Comparison of ENCODE assay signal across 1 cellular context in genomic region chr7:13188236-13188635, GRCh38.
TF ChIP-seq lines count a peak whose summit lies in the region.

No MANE protein-coding gene starts in this region.

TF ChIP-seq in GM23338, 12 proteins besides CTCF, POLR2A, EP300 and RAD21 (continued from another document):
- TF ChIP-seq, protein P1, sequence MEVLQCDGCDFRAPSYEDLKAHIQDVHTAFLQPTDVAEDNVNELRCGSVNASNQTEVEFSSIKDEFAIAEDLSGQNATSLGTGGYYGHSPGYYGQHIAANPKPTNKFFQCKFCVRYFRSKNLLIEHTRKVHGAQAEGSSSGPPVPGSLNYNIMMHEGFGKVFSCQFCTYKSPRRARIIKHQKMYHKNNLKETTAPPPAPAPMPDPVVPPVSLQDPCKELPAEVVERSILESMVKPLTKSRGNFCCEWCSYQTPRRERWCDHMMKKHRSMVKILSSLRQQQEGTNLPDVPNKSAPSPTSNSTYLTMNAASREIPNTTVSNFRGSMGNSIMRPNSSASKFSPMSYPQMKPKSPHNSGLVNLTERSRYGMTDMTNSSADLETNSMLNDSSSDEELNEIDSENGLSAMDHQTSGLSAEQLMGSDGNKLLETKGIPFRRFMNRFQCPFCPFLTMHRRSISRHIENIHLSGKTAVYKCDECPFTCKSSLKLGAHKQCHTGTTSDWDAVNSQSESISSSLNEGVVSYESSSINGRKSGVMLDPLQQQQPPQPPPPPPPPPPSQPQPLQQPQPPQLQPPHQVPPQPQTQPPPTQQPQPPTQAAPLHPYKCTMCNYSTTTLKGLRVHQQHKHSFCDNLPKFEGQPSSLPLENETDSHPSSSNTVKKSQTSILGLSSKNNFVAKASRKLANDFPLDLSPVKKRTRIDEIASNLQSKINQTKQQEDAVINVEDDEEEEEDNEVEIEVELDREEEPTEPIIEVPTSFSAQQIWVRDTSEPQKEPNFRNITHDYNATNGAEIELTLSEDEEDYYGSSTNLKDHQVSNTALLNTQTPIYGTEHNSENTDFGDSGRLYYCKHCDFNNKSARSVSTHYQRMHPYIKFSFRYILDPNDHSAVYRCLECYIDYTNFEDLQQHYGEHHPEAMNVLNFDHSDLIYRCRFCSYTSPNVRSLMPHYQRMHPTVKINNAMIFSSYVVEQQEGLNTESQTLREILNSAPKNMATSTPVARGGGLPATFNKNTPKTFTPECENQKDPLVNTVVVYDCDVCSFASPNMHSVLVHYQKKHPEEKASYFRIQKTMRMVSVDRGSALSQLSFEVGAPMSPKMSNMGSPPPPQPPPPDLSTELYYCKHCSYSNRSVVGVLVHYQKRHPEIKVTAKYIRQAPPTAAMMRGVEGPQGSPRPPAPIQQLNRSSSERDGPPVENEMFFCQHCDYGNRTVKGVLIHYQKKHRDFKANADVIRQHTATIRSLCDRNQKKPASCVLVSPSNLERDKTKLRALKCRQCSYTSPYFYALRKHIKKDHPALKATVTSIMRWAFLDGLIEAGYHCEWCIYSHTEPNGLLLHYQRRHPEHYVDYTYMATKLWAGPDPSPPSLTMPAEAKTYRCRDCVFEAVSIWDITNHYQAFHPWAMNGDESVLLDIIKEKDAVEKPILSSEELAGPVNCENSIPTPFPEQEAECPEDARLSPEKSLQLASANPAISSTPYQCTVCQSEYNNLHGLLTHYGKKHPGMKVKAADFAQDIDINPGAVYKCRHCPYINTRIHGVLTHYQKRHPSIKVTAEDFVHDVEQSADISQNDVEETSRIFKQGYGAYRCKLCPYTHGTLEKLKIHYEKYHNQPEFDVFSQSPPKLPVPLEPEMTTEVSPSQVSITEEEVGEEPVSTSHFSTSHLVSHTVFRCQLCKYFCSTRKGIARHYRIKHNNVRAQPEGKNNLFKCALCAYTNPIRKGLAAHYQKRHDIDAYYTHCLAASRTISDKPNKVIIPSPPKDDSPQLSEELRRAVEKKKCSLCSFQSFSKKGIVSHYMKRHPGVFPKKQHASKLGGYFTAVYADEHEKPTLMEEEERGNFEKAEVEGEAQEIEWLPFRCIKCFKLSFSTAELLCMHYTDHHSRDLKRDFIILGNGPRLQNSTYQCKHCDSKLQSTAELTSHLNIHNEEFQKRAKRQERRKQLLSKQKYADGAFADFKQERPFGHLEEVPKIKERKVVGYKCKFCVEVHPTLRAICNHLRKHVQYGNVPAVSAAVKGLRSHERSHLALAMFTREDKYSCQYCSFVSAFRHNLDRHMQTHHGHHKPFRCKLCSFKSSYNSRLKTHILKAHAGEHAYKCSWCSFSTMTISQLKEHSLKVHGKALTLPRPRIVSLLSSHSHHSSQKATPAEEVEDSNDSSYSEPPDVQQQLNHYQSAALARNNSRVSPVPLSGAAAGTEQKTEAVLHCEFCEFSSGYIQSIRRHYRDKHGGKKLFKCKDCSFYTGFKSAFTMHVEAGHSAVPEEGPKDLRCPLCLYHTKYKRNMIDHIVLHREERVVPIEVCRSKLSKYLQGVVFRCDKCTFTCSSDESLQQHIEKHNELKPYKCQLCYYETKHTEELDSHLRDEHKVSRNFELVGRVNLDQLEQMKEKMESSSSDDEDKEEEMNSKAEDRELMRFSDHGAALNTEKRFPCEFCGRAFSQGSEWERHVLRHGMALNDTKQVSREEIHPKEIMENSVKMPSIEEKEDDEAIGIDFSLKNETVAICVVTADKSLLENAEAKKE (CRISPR knock-in tag; IDR thresholded peaks at IDR 0.05) = no peak
- no peak for TF ChIP-seq JUNB (IDR thresholded peaks at IDR 0.05; ENCODE audit: unreplicated experiment)
TF ChIP-seq in GM23338: peak in this region for 0.
